ENCODE assay signal across 20 cellular contexts in genomic region chr12:91785655-91786489, GRCh38.
DNase-seq lines count a peak whose midpoint lies in the region; ATAC-seq and TF ChIP-seq lines count a peak whose summit lies in the region.
"Had no signal": no experiment of that assay in that cellular context is flagged by ENCODE, and none has a peak within 500 bp of the region (broad histone marks: within the 10 kb centered on the region; RNA-seq: fewer than 3 reads in every experiment).

No MANE protein-coding gene starts in this region.

- H3K36me3 Mint-ChIP-seq in activated naive CD4-positive, alpha-beta T cell treated with anti-CD3 and anti-CD28 coated beads for 36 hours (ENCODE audit: low read depth): no peaks in the 10 kb centered on the region
- no peaks in the 10 kb centered on the region for H3K36me3 Mint-ChIP-seq in activated naive CD4-positive, alpha-beta T cell treated with anti-CD3 and anti-CD28 coated beads, Interleukin-2, amount 10 ng/mL, durations not matched to agents 7 days and 5 days
- H3K36me3 Mint-ChIP-seq: memory B cell had no signal

- no peak overlapping the region for H3K27ac Mint-ChIP-seq in activated naive CD4-positive, alpha-beta T cell treated with anti-CD3 and anti-CD28 coated beads for 36 hours
- no peak overlapping the region for H3K27ac Mint-ChIP-seq in activated naive CD4-positive, alpha-beta T cell treated with anti-CD3 and anti-CD28 coated beads, Interleukin-2, amount 10 ng/mL, durations not matched to agents 7 days and 5 days
- H3K27ac Mint-ChIP-seq: memory B cell had no signal

- peaks cover 25% of the 10 kb centered on the region for H3K4me1 Mint-ChIP-seq in activated naive CD4-positive, alpha-beta T cell treated with anti-CD3 and anti-CD28 coated beads for 36 hours (ENCODE audit: low read depth)
- H3K4me1 Mint-ChIP-seq in activated naive CD4-positive, alpha-beta T cell treated with anti-CD3 and anti-CD28 coated beads, Interleukin-2, amount 10 ng/mL, durations not matched to agents 7 days and 5 days: peaks cover 17% of the 10 kb centered on the region
- H3K4me1 Mint-ChIP-seq: memory B cell had no signal

- no peaks in the 10 kb centered on the region for H3K9me3 Mint-ChIP-seq in activated naive CD4-positive, alpha-beta T cell treated with anti-CD3 and anti-CD28 coated beads for 36 hours
- H3K9me3 Mint-ChIP-seq in activated naive CD4-positive, alpha-beta T cell treated with anti-CD3 and anti-CD28 coated beads, Interleukin-2, amount 10 ng/mL, durations not matched to agents 7 days and 5 days: peaks cover 2% of the 10 kb centered on the region

- H3K27me3 Mint-ChIP-seq in activated naive CD4-positive, alpha-beta T cell treated with anti-CD3 and anti-CD28 coated beads for 36 hours (ENCODE audit: low read depth): no peaks in the 10 kb centered on the region
- no peaks in the 10 kb centered on the region for H3K27me3 Mint-ChIP-seq in activated naive CD4-positive, alpha-beta T cell treated with anti-CD3 and anti-CD28 coated beads, Interleukin-2, amount 10 ng/mL, durations not matched to agents 7 days and 5 days

- peak; percentile 20 for DNase-seq in activated naive CD4-positive, alpha-beta T cell treated with anti-CD3 and anti-CD28 coated beads for 36 hours
- no peak for DNase-seq in activated naive CD4-positive, alpha-beta T cell treated with anti-CD3 and anti-CD28 coated beads, Interleukin-2, amount 10 ng/mL, durations not matched to agents 7 days and 5 days
- DNase-seq in NCI-H1436 treated with DMSO at 0.1 percent for 48 hours (lab: John Stamatoyannopoulos, UW) (peak; percentile 4), amniotic epithelial cell (ENCODE audit: low read depth) (peak; percentile 30), GM20000 (ENCODE audit: low spot score) (no peak), T-helper 9 cell (no peak)
- DNase-seq in stimulated activated naive CD8-positive, alpha-beta T cell treated with anti-CD3 and anti-CD28 coated beads, Interleukin-15, Interleukin-2, amounts not matched to agents 100 U/mL and 50 U/mL, for 24 hours: no peak
- DNase-seq: activated effector memory CD4-positive, alpha-beta T cell treated with anti-CD3 and anti-CD28 coated beads, Interleukin-2, amount 50 U/mL, for 16 hours; anterior cingulate cortex; DMS79 treated with DMSO at 0.1 percent for 48 hours; esophagus squamous epithelium; H7; kidney glomerular epithelial cell; NCI-H2029; NCI-H446 treated with DMSO at 0.1 percent for 48 hours; sigmoid colon; stimulated activated naive CD4-positive, alpha-beta T cell treated with Interleukin-2 at 50 U/mL for 16 hours; tibial artery had no signal

- TF ChIP-seq CTCF in GM20000 (IDR thresholded peaks at IDR 0.05; ENCODE audit: extremely low read depth, missing control alignments): no peak

- intact Hi-C loops in activated naive CD4-positive, alpha-beta T cell treated with anti-CD3 and anti-CD28 coated beads for 36 hours (cut with micrococcal nuclease): loop anchor here (1.0 kb wide), 1 partner anchor 12 kb away; no protein-coding TSS in a partner anchor

- no peak overlapping the region for H3K4me3 Mint-ChIP-seq in activated naive CD4-positive, alpha-beta T cell treated with anti-CD3 and anti-CD28 coated beads for 36 hours
- no peak overlapping the region for H3K4me3 Mint-ChIP-seq in activated naive CD4-positive, alpha-beta T cell treated with anti-CD3 and anti-CD28 coated beads, Interleukin-2, amount 10 ng/mL, durations not matched to agents 7 days and 5 days
- H3K4me3 Mint-ChIP-seq: memory B cell had no signal

- peak; percentile 23 for ATAC-seq in stimulated activated naive CD8-positive, alpha-beta T cell treated with anti-CD3 and anti-CD28 coated beads, Interleukin-15, Interleukin-2, amounts not matched to agents 100 U/mL and 50 U/mL, for 24 hours
- ATAC-seq: K562 had no signal

- CTCF ChIA-PET in activated naive CD4-positive, alpha-beta T cell treated with anti-CD3 and anti-CD28 coated beads for 36 hours (lab: Charles Lee): interaction anchor here (1.4 kb wide), 1 partner anchor 25 kb away, joined by 4 read pairs; no protein-coding TSS in a partner anchor
- CTCF ChIA-PET in activated naive CD4-positive, alpha-beta T cell treated with anti-CD3 and anti-CD28 coated beads, Interleukin-2, amount 10 ng/mL, durations not matched to agents 7 days and 5 days (lab: Charles Lee): interaction anchor here (0.7 kb wide), 2 partner anchors 387 to 411 kb away, joined by 3 read pairs; no protein-coding TSS in a partner anchor

Comparison
In these comparisons a context has a peak if more than half of its experiments do, and no peak if none do; other contexts are left out.
1. DNase-seq: peak in activated naive CD4-positive, alpha-beta T cell treated with anti-CD3 and anti-CD28 coated beads for 36 hours (single experiment), NCI-H1436 treated with DMSO at 0.1 percent for 48 hours (single experiment) and amniotic epithelial cell (single experiment); none in activated naive CD4-positive, alpha-beta T cell treated with anti-CD3 and anti-CD28 coated beads, Interleukin-2, amount 10 ng/mL, durations not matched to agents 7 days and 5 days (single experiment), stimulated activated naive CD8-positive, alpha-beta T cell treated with anti-CD3 and anti-CD28 coated beads, Interleukin-15, Interleukin-2, amounts not matched to agents 100 U/mL and 50 U/mL, for 24 hours (single experiment), GM20000 (single experiment) and T-helper 9 cell (single experiment).